In the genomic region with DNA sequence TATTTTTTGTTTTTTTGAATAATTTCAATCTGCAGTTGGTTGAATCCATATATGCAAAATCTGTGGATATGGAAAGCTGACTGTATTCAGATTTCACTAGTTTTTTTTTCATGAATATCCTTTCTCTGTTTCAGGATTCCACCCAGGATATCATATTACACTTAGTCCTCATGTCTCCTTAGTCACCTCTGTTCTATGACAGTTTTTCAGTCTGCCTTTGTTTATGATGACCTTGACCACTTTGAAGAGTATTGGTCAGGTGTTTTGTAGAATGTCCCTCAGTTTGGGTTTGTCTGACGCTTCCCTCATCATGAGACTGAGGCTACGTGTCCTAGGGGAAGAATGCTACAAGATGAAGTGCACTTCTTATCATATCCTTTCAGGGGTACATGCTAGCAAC, we compare ENCODE assay signal across 19 cellular contexts. TPM values are rescaled to one million over a fixed set of nuclear protein-coding genes. Genes with fewer than 3 reads are reported as not detected.
A peak's percentile ranks its signal among the peaks of the same experiment; 100 is the strongest.
DNase-seq lines count a peak whose midpoint lies in the region; ATAC-seq and TF ChIP-seq lines count a peak whose summit lies in the region.
"Had no signal": no experiment of that assay in that cellular context is flagged by ENCODE, and none has a peak within 500 bp of the region (broad histone marks: within the 10 kb centered on the region; RNA-seq: fewer than 3 reads in every experiment).

No MANE protein-coding gene starts in this region.

- peak overlapping the region; percentile 72; the same call in 1 of the 2 replicates for H4K5ac ChIP-seq in IMR-90 (ENCODE audit: low read depth, low read length)

- peak overlapping the region; percentile 59; the same call in 1 of the 2 replicates for H3K4me2 ChIP-seq in IMR-90 (ENCODE audit: low read depth, low read length)
- no peak overlapping the region for H3K4me2 ChIP-seq in mammary epithelial cell (ENCODE audit: insufficient read depth, low read depth, low read length)
- H3K4me2 ChIP-seq: GM23338, PC-9 had no signal

- H3K14ac ChIP-seq in IMR-90 (replicated peaks; ENCODE audit: low read depth, low read length) = peak overlapping the region; percentile 43; the same call in 1 of the 2 replicates

- H3K23ac ChIP-seq in IMR-90 (ENCODE audit: low read depth, low read length) = no peak overlapping the region

- peak; percentile 38; the same call in 1 of the 2 replicates for ATAC-seq in IMR-90 (ENCODE audit: low read depth)
- no peak for ATAC-seq in GM18511 (IDR thresholded peaks at IDR 0.05; ENCODE audit: unreplicated experiment)
- ATAC-seq: GM23338 had no signal

- CTCF ChIA-PET in IMR-90 (lab: Yijun Ruan, JAX) = interaction anchor here (1.3 kb wide), 1 partner anchor 29 kb away, joined by 3 read pairs; no protein-coding TSS in a partner anchor
- CTCF ChIA-PET in mammary epithelial cell (lab: Charles Lee; ENCODE audit: low non-redundant PET) = no interaction called here

- peak overlapping the region; percentile 93; the same call in 2 of the 3 replicates for H2BK15ac ChIP-seq in IMR-90 (ENCODE audit: low read depth, low read length)

- intact Hi-C loops in IMR-90 (cut with micrococcal nuclease) (no loop called here), mammary epithelial cell (cut with micrococcal nuclease) (no loop called here), esophagus squamous epithelium (cut with DNase I) (no loop called here)

- H3K4me1 ChIP-seq in IMR-90 (ENCODE audit: control insufficient read depth, insufficient read depth, low read length) (peaks cover 7% of the 10 kb centered on the region), mammary epithelial cell (ENCODE audit: insufficient read depth, low read length) (no peaks in the 10 kb centered on the region), esophagus squamous epithelium (no peaks in the 10 kb centered on the region)

- peaks cover 0 to 3% of the 10 kb centered on the region in 2 experiments; a peak in 1 of 4 replicates for H3K79me1 ChIP-seq in IMR-90 (ENCODE audit: low read depth in 1 of 2, low read length in 2 of 2)

- POLR2A ChIA-PET in IMR-90 (lab: Charles Lee; ENCODE audit: unreplicated experiment) = no interaction called here

- no peak for TF ChIP-seq POLR2A in IMR-90 (IDR thresholded peaks at IDR 0.05; ENCODE audit: low read depth, low read length)
- no peak for TF ChIP-seq POLR2A in esophagus squamous epithelium (IDR thresholded peaks at IDR 0.05)

- H2AK9ac ChIP-seq in IMR-90 (replicated peaks; ENCODE audit: low read depth, low read length, poor library complexity) = no peak overlapping the region

- peak overlapping the region in 1 of 2 experiments; percentile 46; a peak in 1 of 4 replicates for H4K8ac ChIP-seq in IMR-90 (ENCODE audit: low read depth in 2 of 2, low read length in 2 of 2)

- peak overlapping the region; percentile 61; the same call in 1 of the 2 replicates for H2AK5ac ChIP-seq in IMR-90 (ENCODE audit: low read depth, low read length)

- BruUV-seq in IMR-90 (replicated peaks; lab: Mats Ljungman, UMichigan) (no TSS peak), mammary epithelial cell (replicated peaks; lab: Mats Ljungman, UMichigan) (no TSS peak)

- H2AFZ ChIP-seq in IMR-90 (replicated peaks; ENCODE audit: low read length, poor library complexity) (no peak overlapping the region), mammary epithelial cell (ENCODE audit: low read depth, low read length) (no peak overlapping the region)
- H2AFZ ChIP-seq: GM23338, PC-9 had no signal

- no CpG with 5 or more reads among the region's 2 CpGs for WGBS in IMR-90 (ENCODE audit: extremely low coverage in 2 of 2, insufficient read length in 1 of 2), 2 experiments
- 68% methylated on average over 2 of the region's 2 CpGs for WGBS in mammary epithelial cell (ENCODE audit: low coverage, missing lambda C conversion rate)
- 51 to 66% methylated on average over 2 of the region's 2 CpGs for WGBS in esophagus squamous epithelium, 2 donors

- TF ChIP-seq CTCF in IMR-90 (conservative IDR thresholded peaks at IDR 0.05; ENCODE audit: low read depth, low read length) = no peak
- TF ChIP-seq CTCF in mammary epithelial cell (conservative IDR thresholded peaks at IDR 0.05 in 1 of 2, IDR thresholded peaks at IDR 0.05 in 1 of 2; ENCODE audit: extremely low read depth in 1 of 2, insufficient read depth in 1 of 2, low read depth in 1 of 2, low read length in 2 of 2) = no peak
- no peak for TF ChIP-seq CTCF in esophagus squamous epithelium (IDR thresholded peaks at IDR 0.05)

- H3K4ac ChIP-seq in IMR-90 (ENCODE audit: low read depth, low read length) = peak overlapping the region; percentile 28

- H3K18ac ChIP-seq in IMR-90 (ENCODE audit: low read depth, low read length) = peak overlapping the region; percentile 91; the same call in 1 of the 2 replicates

- no peak overlapping the region for H4K91ac ChIP-seq in IMR-90 (ENCODE audit: insufficient read depth, low read depth, low read length)

- dilution Hi-C loops in IMR-90 (cut with HindIII; ENCODE audit: low sequenced_read_pairs, unreplicated experiment) = no loop called here
- dilution Hi-C loops in mammary epithelial cell (cut with HindIII; ENCODE audit: low sequenced_read_pairs) = no loop called here

- in situ Hi-C loops in IMR-90 (cut with MboI; ENCODE audit: low sequenced_read_pairs) = no loop called here
- in situ Hi-C loops in mammary epithelial cell (cut with MboI; ENCODE audit: low sequenced_read_pairs in 2 of 2) = no loop called here

- peaks cover 5% of the 10 kb centered on the region; the same call in 1 of the 2 replicates for H3K9me1 ChIP-seq in IMR-90 (ENCODE audit: insufficient read depth, low read length)

- H3K9ac ChIP-seq in IMR-90 (ENCODE audit: low read depth, low read length) = no peak overlapping the region
- no peak overlapping the region for H3K9ac ChIP-seq in mammary epithelial cell (ENCODE audit: insufficient read depth, low read length)

- no peak overlapping the region for H3K27ac ChIP-seq in IMR-90 (ENCODE audit: insufficient read depth, low read length)
- no peak overlapping the region for H3K27ac ChIP-seq in mammary epithelial cell (ENCODE audit: insufficient read depth, low read depth, low read length)
- no peak overlapping the region for H3K27ac ChIP-seq in esophagus squamous epithelium
- H3K27ac ChIP-seq: PC-9, SK-N-MC had no signal

- no peaks in the 10 kb centered on the region for H3K27me3 ChIP-seq in IMR-90 (ENCODE audit: control insufficient read depth, insufficient read depth, low read length)
- no peaks in the 10 kb centered on the region for H3K27me3 ChIP-seq in mammary epithelial cell (ENCODE audit: insufficient read depth, low read length)
- no peaks in the 10 kb centered on the region for H3K27me3 ChIP-seq in esophagus squamous epithelium

- DNase-seq in DMS53 treated with DMSO at 0.1 percent for 48 hours (lab: John Stamatoyannopoulos, UW; ENCODE audit: unreplicated experiment) (peak; percentile 82), IMR-90 (peak; percentile 54), mammary epithelial cell (peak; percentile 30), left kidney (ENCODE audit: low read depth, low spot score) (peak; percentile 7), NCI-H128 (lab: John Stamatoyannopoulos, UW; ENCODE audit: unreplicated experiment) (no peak), esophagus squamous epithelium (lab: John Stamatoyannopoulos, UW) (no peak)
- DNase-seq: Calu3; CD4-positive, CD25-positive, alpha-beta regulatory T cell; DMS79 treated with DMSO at 0.1 percent for 48 hours; GF-D8; KG1; MM.1S; NCI-H1105; NCI-H187; NK-92 treated with Interleukin-12 subunit alpha and Interleukin-12 subunit beta, amount 100 ng/mL, for 24 hours; PC-9 had no signal

- H4K20me1 ChIP-seq in IMR-90 (ENCODE audit: insufficient read depth, low read length) = no peaks in the 10 kb centered on the region
- H4K20me1 ChIP-seq in mammary epithelial cell (ENCODE audit: insufficient read depth, low read length) = no peaks in the 10 kb centered on the region

- H2BK120ac ChIP-seq in IMR-90 (ENCODE audit: low read depth, low read length) = peak overlapping the region; percentile 66; the same call in 1 of the 2 replicates

- no peak for TF ChIP-seq RAD21 in IMR-90 (IDR thresholded peaks at IDR 0.05; ENCODE audit: low read length)

- H3K36me3 ChIP-seq in IMR-90 (ENCODE audit: control insufficient read depth, insufficient read depth, low read length) = no peaks in the 10 kb centered on the region
- no peaks in the 10 kb centered on the region for H3K36me3 ChIP-seq in mammary epithelial cell (ENCODE audit: insufficient read depth, low read length)
- H3K36me3 ChIP-seq in esophagus squamous epithelium = no peaks in the 10 kb centered on the region

- no peak overlapping the region for H3K4me3 ChIP-seq in IMR-90 (ENCODE audit: insufficient read depth, low read depth, low read length)
- no peak overlapping the region for H3K4me3 ChIP-seq in mammary epithelial cell (replicated peaks in 1 of 3; ENCODE audit: insufficient read depth in 1 of 3, low read depth in 2 of 3, low read length in 3 of 3)
- no peak overlapping the region for H3K4me3 ChIP-seq in esophagus squamous epithelium
- H3K4me3 ChIP-seq: GM23338, PC-9, SK-N-MC had no signal

- H2BK5ac ChIP-seq in IMR-90 (ENCODE audit: low read depth, low read length, poor library complexity, severe bottlenecking) = no peak overlapping the region

- peak overlapping the region; percentile 54; the same call in 1 of the 2 replicates for H2BK20ac ChIP-seq in IMR-90 (ENCODE audit: low read depth, low read length)

- H3K56ac ChIP-seq in IMR-90 (ENCODE audit: extremely low read depth, insufficient read depth, low read length) = no peak overlapping the region

- no peaks in the 10 kb centered on the region for H3K9me3 ChIP-seq in IMR-90 (ENCODE audit: control insufficient read depth, insufficient read depth, low read length)
- no peaks in the 10 kb centered on the region for H3K9me3 ChIP-seq in mammary epithelial cell (replicated peaks; ENCODE audit: insufficient read depth, low read length)
- no peaks in the 10 kb centered on the region for H3K9me3 ChIP-seq in esophagus squamous epithelium

- no peaks in the 10 kb centered on the region for H3K79me2 ChIP-seq in mammary epithelial cell (ENCODE audit: insufficient read depth, low read length)

TF ChIP-seq in IMR-90, 13 proteins besides CTCF, POLR2A, EP300 and RAD21:
- TF ChIP-seq RFX5 (IDR thresholded peaks at IDR 0.05; ENCODE audit: low read depth, low read length) (no peak), MXI1 (IDR thresholded peaks at IDR 0.05; ENCODE audit: borderline replicate concordance, low read depth, low read length) (no peak), MAZ (IDR thresholded peaks at IDR 0.05; ENCODE audit: borderline replicate concordance, low read depth, low read length) (no peak), FOS (IDR thresholded peaks at IDR 0.05; ENCODE audit: low read depth, low read length) (no peak)

RNA-seq across cellular contexts. Expression of a gene that starts 55.4 kb away (rescaled TPM):
- 0.56 and 1.4 TPM in 2 replicates for total RNA-seq in IMR-90 (2012; rRNA removed)
- 0.53 and 0.87 TPM in 2 replicates for polyA plus RNA-seq in IMR-90 (2012; rRNA removed)
- 0.42 and 0.49 TPM in 2 replicates for polyA plus RNA-seq in IMR-90 (2012; cell fraction: cytosol; rRNA removed)
- polyA plus RNA-seq in IMR-90 (2012; cell fraction: nucleus; rRNA removed; ENCODE audit: low replicate concordance) = 0.81 and 1.2 TPM in 2 replicates
- total RNA-seq in mammary epithelial cell = 1 to 10 TPM in 1 of 2 donors, under 1 TPM in 1; 0.67 to 2.0 TPM
- polyA plus RNA-seq in mammary epithelial cell = 0.63 TPM
- 15.4 TPM for polyA minus RNA-seq in mammary epithelial cell
- total RNA-seq in esophagus squamous epithelium = under 1 TPM in 2 of 4 donors, not detected in 2; 0.30 to 0.38 TPM
- total RNA-seq: Calu3; CD4-positive, CD25-positive, alpha-beta regulatory T cell; PC-9 had no signal

Comparison
In these comparisons a context has a peak if more than half of its experiments do, and no peak if none do; other contexts are left out.
1. DNase-seq: peak in DMS53 treated with DMSO at 0.1 percent for 48 hours (single experiment), IMR-90 (single experiment), mammary epithelial cell (single experiment) and left kidney (single experiment); none in NCI-H128 (single experiment) and esophagus squamous epithelium (single experiment).